ENCODE assay signal across 8 cellular contexts in the genomic region with DNA sequence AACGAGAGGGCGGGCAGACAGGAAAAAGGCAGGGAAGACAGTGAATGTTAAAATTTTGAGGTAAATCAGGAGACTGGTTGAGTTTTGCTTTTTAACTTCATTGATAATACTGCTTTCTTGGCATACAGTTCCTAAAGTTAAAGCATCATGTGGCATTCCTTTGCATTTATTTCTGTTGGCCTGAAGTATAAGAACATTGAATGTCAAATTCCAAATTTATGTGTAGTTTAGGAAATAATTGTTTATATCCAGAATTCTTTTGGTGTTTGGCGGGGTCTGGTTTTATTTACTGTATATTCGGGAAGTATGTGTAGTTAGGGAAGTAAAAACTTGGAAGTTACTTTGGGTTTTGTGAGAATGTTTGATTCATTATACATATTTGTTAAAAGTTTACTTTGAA.
DNase-seq lines count a peak whose midpoint lies in the region; ATAC-seq and TF ChIP-seq lines count a peak whose summit lies in the region.

No MANE protein-coding gene starts in this region.

- H3K9me3 ChIP-seq in iPS-15b (ENCODE audit: control insufficient read depth, insufficient read depth, low read length) = no peaks in the 10 kb centered on the region

- H3K27me3 Mint-ChIP-seq in activated T-helper 17 cell treated with anti-CD3 and anti-CD28 coated beads, Interleukin-2, amount 50 U/mL, for 72 hours = no peaks in the 10 kb centered on the region

- H3K4me3 ChIP-seq in HFF-Myc (replicated peaks; ENCODE audit: low read depth, low read length) = peak overlapping the region; percentile 87
- H3K4me3 ChIP-seq in iPS-15b (ENCODE audit: low read depth, low read length) = peak overlapping the region; percentile 66

- H3K27me3 ChIP-seq in iPS-15b (ENCODE audit: control insufficient read depth, insufficient read depth, low read length) = no peaks in the 10 kb centered on the region

- DNase-seq in HFF-Myc (ENCODE audit: extremely low read depth, low read depth) (no peak), mucosa of gallbladder (ENCODE audit: low spot score) (no peak)
- DNase-seq in stimulated activated effector memory CD8-positive, alpha-beta T cell treated with anti-CD3 and anti-CD28 coated beads, Interleukin-12 subunit alpha, Interleukin-12 subunit beta, amount 100 ng/mL, for 72 hours (ENCODE audit: low spot score in 2 of 2) = no peak
- no peak for DNase-seq in stimulated activated CD4-positive, alpha-beta T cell treated with anti-CD3 and anti-CD28 coated beads, Interleukin-1b, Interleukin-23, amount 100 ng/mL, for 48 hours

- ATAC-seq in activated T-helper 17 cell treated with anti-CD3 and anti-CD28 coated beads, Interleukin-2, amount 50 U/mL, for 72 hours (replicated peaks) = no peak
- no peak for ATAC-seq in stimulated activated effector memory CD8-positive, alpha-beta T cell treated with anti-CD3 and anti-CD28 coated beads, Interleukin-12 subunit alpha, Interleukin-12 subunit beta, amount 100 ng/mL, for 72 hours
- ATAC-seq in GM19035 (IDR thresholded peaks at IDR 0.05; ENCODE audit: unreplicated experiment) = no peak
- no peak for ATAC-seq in HG02642 (IDR thresholded peaks at IDR 0.05; ENCODE audit: poor library complexity, unreplicated experiment)

- H3K4me1 ChIP-seq in iPS-15b (ENCODE audit: control insufficient read depth, insufficient read depth, low read length) = peaks cover 4% of the 10 kb centered on the region

- peak overlapping the region; percentile 89 for H3K27ac Mint-ChIP-seq in activated T-helper 17 cell treated with anti-CD3 and anti-CD28 coated beads, Interleukin-2, amount 50 U/mL, for 72 hours
- peak overlapping the region; percentile 91 for H3K27ac Mint-ChIP-seq in stimulated activated effector memory CD8-positive, alpha-beta T cell treated with anti-CD3 and anti-CD28 coated beads, Interleukin-12 subunit alpha, Interleukin-12 subunit beta, amount 100 ng/mL, for 72 hours

- TF ChIP-seq CTCF in HFF-Myc (IDR thresholded peaks at IDR 0.05; ENCODE audit: low read depth, low read length, missing control alignments) = no peak

- peak overlapping the region; percentile 99 for H3K4me3 Mint-ChIP-seq in activated T-helper 17 cell treated with anti-CD3 and anti-CD28 coated beads, Interleukin-2, amount 50 U/mL, for 72 hours
- peak overlapping the region; percentile 81 for H3K4me3 Mint-ChIP-seq in stimulated activated effector memory CD8-positive, alpha-beta T cell treated with anti-CD3 and anti-CD28 coated beads, Interleukin-12 subunit alpha, Interleukin-12 subunit beta, amount 100 ng/mL, for 72 hours

- peak overlapping the region; percentile 86 for H3K9ac ChIP-seq in iPS-15b (ENCODE audit: low read depth, low read length)

- H3K36me3 Mint-ChIP-seq in activated T-helper 17 cell treated with anti-CD3 and anti-CD28 coated beads, Interleukin-2, amount 50 U/mL, for 72 hours (ENCODE audit: low read depth) = peaks cover 57% of the 10 kb centered on the region
- peaks cover 57% of the 10 kb centered on the region for H3K36me3 Mint-ChIP-seq in stimulated activated effector memory CD8-positive, alpha-beta T cell treated with anti-CD3 and anti-CD28 coated beads, Interleukin-12 subunit alpha, Interleukin-12 subunit beta, amount 100 ng/mL, for 72 hours

- H3K4me1 Mint-ChIP-seq in activated T-helper 17 cell treated with anti-CD3 and anti-CD28 coated beads, Interleukin-2, amount 50 U/mL, for 72 hours = peaks cover 24% of the 10 kb centered on the region
- H3K4me1 Mint-ChIP-seq in stimulated activated effector memory CD8-positive, alpha-beta T cell treated with anti-CD3 and anti-CD28 coated beads, Interleukin-12 subunit alpha, Interleukin-12 subunit beta, amount 100 ng/mL, for 72 hours = peaks cover 45% of the 10 kb centered on the region

- no peaks in the 10 kb centered on the region for H3K9me3 Mint-ChIP-seq in activated T-helper 17 cell treated with anti-CD3 and anti-CD28 coated beads, Interleukin-2, amount 50 U/mL, for 72 hours
- H3K9me3 Mint-ChIP-seq in stimulated activated effector memory CD8-positive, alpha-beta T cell treated with anti-CD3 and anti-CD28 coated beads, Interleukin-12 subunit alpha, Interleukin-12 subunit beta, amount 100 ng/mL, for 72 hours = no peaks in the 10 kb centered on the region

- no peaks in the 10 kb centered on the region for H3K36me3 ChIP-seq in iPS-15b (ENCODE audit: control insufficient read depth, insufficient read depth, low read length)
